ENCODE assay signal across 8 cellular contexts in the genomic region with DNA sequence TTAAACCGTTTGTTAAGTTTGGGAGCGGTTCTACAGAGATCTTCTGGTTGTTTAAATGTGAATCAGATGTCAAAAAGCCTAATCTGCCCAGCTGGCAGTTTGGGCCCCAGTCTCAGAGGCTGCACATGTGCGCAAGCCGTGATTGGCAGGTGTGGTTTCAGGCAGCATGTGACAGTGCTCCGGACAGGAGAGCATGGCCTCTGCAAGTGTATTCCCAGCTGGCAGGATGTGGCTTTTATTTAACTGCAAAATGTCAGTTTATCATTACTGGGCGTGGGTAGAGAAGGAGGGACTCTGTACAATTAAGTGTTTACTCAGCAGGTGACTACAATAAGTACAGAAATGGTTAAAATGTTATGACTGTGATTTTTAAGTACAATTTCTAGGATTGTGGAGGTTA.
DNase-seq lines count a peak whose midpoint lies in the region; ATAC-seq and TF ChIP-seq lines count a peak whose summit lies in the region.

No MANE protein-coding gene starts in this region.

- peak; percentile 51 to 63 for ATAC-seq in CD4-positive, CD25-positive, alpha-beta regulatory T cell (ENCODE audit: low read depth in 2 of 2)
- peak; percentile 54 for ATAC-seq in GM18868 (IDR thresholded peaks at IDR 0.05; ENCODE audit: unreplicated experiment)
- peak; percentile 47 for ATAC-seq in HG03045 (IDR thresholded peaks at IDR 0.05; ENCODE audit: unreplicated experiment)
- ATAC-seq in effector memory CD8-positive, alpha-beta T cell (replicated peaks) = peak; percentile 56
- peak; percentile 82 for ATAC-seq in stimulated activated memory B cell treated with anti-CD40 and anti-IgM and Interleukin-4, amounts not matched to agents 10 μg/mL and 1 μg/mL and 100 μg/mL, for 72 hours
- ATAC-seq in aorta (ENCODE audit: low FRiP score) = no peak

- intact Hi-C loops in aorta (cut with DNase I) (no loop called here), Calu3 (cut with micrococcal nuclease; ENCODE audit: unreplicated experiment) (no loop called here)

- H3K36me3 ChIP-seq in CD4-positive, CD25-positive, alpha-beta regulatory T cell (ENCODE audit: control insufficient read depth, insufficient read depth, low read length) = no peaks in the 10 kb centered on the region
- H3K36me3 ChIP-seq in aorta (ENCODE audit: control insufficient read depth in 1 of 2, insufficient read depth in 2 of 2, low read length in 1 of 2) = no peaks in the 10 kb centered on the region

- H3K4me1 Mint-ChIP-seq in CD4-positive, CD25-positive, alpha-beta regulatory T cell = peaks cover 0 to 34% (median 10%) of the 10 kb centered on the region in 4 donors
- peaks cover 9 to 16% of the 10 kb centered on the region in 2 donors for H3K4me1 Mint-ChIP-seq in effector memory CD8-positive, alpha-beta T cell (ENCODE audit: low read depth in 2 of 2)
- peaks cover 17% of the 10 kb centered on the region for H3K4me1 Mint-ChIP-seq in stimulated activated memory B cell treated with anti-CD40 and anti-IgM and Interleukin-4, amounts not matched to agents 10 μg/mL and 1 μg/mL and 100 μg/mL, for 72 hours
- H3K4me1 Mint-ChIP-seq in Calu3 (ENCODE audit: low read depth, unreplicated experiment) = no peaks in the 10 kb centered on the region

- H3K4me3 ChIP-seq in CD4-positive, CD25-positive, alpha-beta regulatory T cell (ENCODE audit: low read depth, low read length) = peak overlapping the region; percentile 33
- no peak overlapping the region for H3K4me3 ChIP-seq in aorta (ENCODE audit: low read length in 2 of 2)

- no TSS peak for BruUV-seq in Calu3 (replicated peaks; lab: Mats Ljungman, UMichigan)

- TF ChIP-seq CTCF in Calu3 (IDR thresholded peaks at IDR 0.05; ENCODE audit: unreplicated experiment) = no peak

- H3K36me3 Mint-ChIP-seq in CD4-positive, CD25-positive, alpha-beta regulatory T cell = no peaks in the 10 kb centered on the region
- H3K36me3 Mint-ChIP-seq in effector memory CD8-positive, alpha-beta T cell (ENCODE audit: insufficient read depth) = no peaks in the 10 kb centered on the region
- H3K36me3 Mint-ChIP-seq in stimulated activated memory B cell treated with anti-CD40 and anti-IgM and Interleukin-4, amounts not matched to agents 10 μg/mL and 1 μg/mL and 100 μg/mL, for 72 hours = no peaks in the 10 kb centered on the region
- no peaks in the 10 kb centered on the region for H3K36me3 Mint-ChIP-seq in Calu3 (ENCODE audit: insufficient read depth, unreplicated experiment)

- peak overlapping the region; percentile 2 to 74 (median 72) for H3K27ac Mint-ChIP-seq in CD4-positive, CD25-positive, alpha-beta regulatory T cell
- H3K27ac Mint-ChIP-seq in effector memory CD8-positive, alpha-beta T cell = no peak overlapping the region
- peak overlapping the region; percentile 23 for H3K27ac Mint-ChIP-seq in stimulated activated memory B cell treated with anti-CD40 and anti-IgM and Interleukin-4, amounts not matched to agents 10 μg/mL and 1 μg/mL and 100 μg/mL, for 72 hours
- no peak overlapping the region for H3K27ac Mint-ChIP-seq in Calu3 (ENCODE audit: unreplicated experiment)

- H3K4me1 ChIP-seq in CD4-positive, CD25-positive, alpha-beta regulatory T cell (ENCODE audit: control insufficient read depth, insufficient read depth, low read length, poor library complexity, severe bottlenecking) = peaks cover 12% of the 10 kb centered on the region
- H3K4me1 ChIP-seq in aorta (ENCODE audit: control insufficient read depth in 1 of 2, insufficient read depth in 2 of 2, low read length in 2 of 2) = peaks cover 0 to 1% of the 10 kb centered on the region in 2 donors

- peak overlapping the region; percentile 2 to 64 (median 36) for H3K4me3 Mint-ChIP-seq in CD4-positive, CD25-positive, alpha-beta regulatory T cell
- peak overlapping the region; percentile 11 to 23 for H3K4me3 Mint-ChIP-seq in effector memory CD8-positive, alpha-beta T cell
- peak overlapping the region; percentile 30 for H3K4me3 Mint-ChIP-seq in stimulated activated memory B cell treated with anti-CD40 and anti-IgM and Interleukin-4, amounts not matched to agents 10 μg/mL and 1 μg/mL and 100 μg/mL, for 72 hours
- no peak overlapping the region for H3K4me3 Mint-ChIP-seq in Calu3 (ENCODE audit: low read depth, unreplicated experiment)

- H3K27me3 Mint-ChIP-seq in CD4-positive, CD25-positive, alpha-beta regulatory T cell = no peaks in the 10 kb centered on the region
- H3K27me3 Mint-ChIP-seq in effector memory CD8-positive, alpha-beta T cell = no peaks in the 10 kb centered on the region
- H3K27me3 Mint-ChIP-seq in stimulated activated memory B cell treated with anti-CD40 and anti-IgM and Interleukin-4, amounts not matched to agents 10 μg/mL and 1 μg/mL and 100 μg/mL, for 72 hours = no peaks in the 10 kb centered on the region
- no peaks in the 10 kb centered on the region for H3K27me3 Mint-ChIP-seq in Calu3 (ENCODE audit: unreplicated experiment)

- H3K27me3 ChIP-seq in CD4-positive, CD25-positive, alpha-beta regulatory T cell (ENCODE audit: control insufficient read depth, insufficient read depth, low read length) = peaks cover 2% of the 10 kb centered on the region
- no peaks in the 10 kb centered on the region for H3K27me3 ChIP-seq in aorta (ENCODE audit: control insufficient read depth in 1 of 2, insufficient read depth in 2 of 2, low read length in 1 of 2)

- H3K27ac ChIP-seq in CD4-positive, CD25-positive, alpha-beta regulatory T cell (ENCODE audit: insufficient read depth, low read length, poor library complexity, severe bottlenecking) = no peak overlapping the region
- no peak overlapping the region for H3K27ac ChIP-seq in aorta (ENCODE audit: low read depth in 1 of 2, low read length in 2 of 2)

- no peaks in the 10 kb centered on the region for H3K9me3 ChIP-seq in CD4-positive, CD25-positive, alpha-beta regulatory T cell (ENCODE audit: control insufficient read depth in 2 of 2, low read length in 2 of 2)
- no peaks in the 10 kb centered on the region for H3K9me3 ChIP-seq in aorta (ENCODE audit: control insufficient read depth, low read length)

- CTCF ChIA-PET in Calu3 (lab: Charles Lee) = no interaction called here

- 87 to 94% methylated on average over 6 of the region's 6 CpGs for WGBS in aorta, 2 donors

- DNase-seq in CD4-positive, CD25-positive, alpha-beta regulatory T cell = peak in 2 of 3 donors; percentile 2 to 84
- DNase-seq in NCI-H774 (lab: John Stamatoyannopoulos, UW) = peak; percentile 51
- DNase-seq in effector memory CD8-positive, alpha-beta T cell = no peak
- no peak for DNase-seq in aorta
- no peak for DNase-seq in Calu3

- H3K9me3 Mint-ChIP-seq in CD4-positive, CD25-positive, alpha-beta regulatory T cell = no peaks in the 10 kb centered on the region
- no peaks in the 10 kb centered on the region for H3K9me3 Mint-ChIP-seq in effector memory CD8-positive, alpha-beta T cell
- no peaks in the 10 kb centered on the region for H3K9me3 Mint-ChIP-seq in stimulated activated memory B cell treated with anti-CD40 and anti-IgM and Interleukin-4, amounts not matched to agents 10 μg/mL and 1 μg/mL and 100 μg/mL, for 72 hours
- no peaks in the 10 kb centered on the region for H3K9me3 Mint-ChIP-seq in Calu3 (ENCODE audit: low read depth, unreplicated experiment)

Comparison
In these comparisons a context has a peak if more than half of its experiments do, and no peak if none do; other contexts are left out.
1. DNase-seq: peak in CD4-positive, CD25-positive, alpha-beta regulatory T cell (2 of 3) and NCI-H774 (single experiment); none in effector memory CD8-positive, alpha-beta T cell (0 of 3), aorta (0 of 2) and Calu3 (single experiment).
2. H3K27ac Mint-ChIP-seq: peak in CD4-positive, CD25-positive, alpha-beta regulatory T cell (3 of 3) and stimulated activated memory B cell treated with anti-CD40 and anti-IgM and Interleukin-4, amounts not matched to agents 10 μg/mL and 1 μg/mL and 100 μg/mL, for 72 hours (single experiment); none in effector memory CD8-positive, alpha-beta T cell (0 of 2) and Calu3 (single experiment).